In the genomic region with DNA sequence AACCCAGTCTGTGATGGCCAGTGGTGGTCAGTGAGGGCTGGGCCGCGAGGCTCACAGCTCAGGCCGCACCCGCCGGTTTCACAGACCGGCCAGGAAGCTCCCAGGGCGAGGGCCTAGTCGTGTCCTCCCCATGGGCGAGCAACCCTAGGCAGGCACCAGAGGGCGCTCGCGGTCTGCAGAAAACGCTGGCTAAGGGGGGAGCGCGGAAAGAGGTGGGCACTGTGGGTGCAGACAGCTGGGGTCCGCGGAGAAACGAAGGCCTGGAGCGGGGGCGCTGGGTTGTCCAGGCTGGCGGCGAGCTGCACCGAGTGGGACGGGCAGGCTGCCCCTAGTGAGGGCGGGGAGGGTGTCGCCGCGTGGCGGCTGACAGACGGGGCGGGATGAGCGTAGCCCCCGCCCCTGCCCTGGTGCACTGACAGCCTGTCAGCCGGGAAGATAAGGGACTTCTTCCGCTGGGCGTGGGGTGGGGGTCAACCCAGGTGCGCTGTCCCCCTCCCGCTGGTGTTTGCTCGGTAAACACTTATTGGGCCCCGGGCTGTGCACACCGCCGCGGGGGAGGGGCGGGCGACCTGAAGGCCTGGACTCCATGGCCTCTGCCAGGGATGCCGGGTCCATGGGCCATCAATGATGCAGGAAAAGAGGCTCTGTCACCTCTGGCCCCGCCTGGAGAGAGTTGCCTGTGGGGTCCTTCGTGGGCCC, we compare ENCODE assay signal across 8 cellular contexts. TPM values are rescaled to one million over a fixed set of nuclear protein-coding genes. Genes with fewer than 3 reads are reported as not detected.
DNase-seq lines count a peak whose midpoint lies in the region; ATAC-seq, FAIRE-seq and TF ChIP-seq lines count a peak whose summit lies in the region.

No MANE protein-coding gene starts in this region.

- peak overlapping the region; percentile 85 for H3K4me3 Mint-ChIP-seq in activated naive CD4-positive, alpha-beta T cell treated with anti-CD3 and anti-CD28 coated beads, Interleukin-2, amount 50 U/mL, for 24 hours

- H2AFZ ChIP-seq in Loucy (ENCODE audit: low read length) = peak overlapping the region; percentile 85

- no peaks in the 10 kb centered on the region for H3K9me3 Mint-ChIP-seq in activated naive CD4-positive, alpha-beta T cell treated with anti-CD3 and anti-CD28 coated beads, Interleukin-2, amount 50 U/mL, for 24 hours

- H3K4me1 Mint-ChIP-seq in activated naive CD4-positive, alpha-beta T cell treated with anti-CD3 and anti-CD28 coated beads, Interleukin-2, amount 50 U/mL, for 24 hours = peaks cover 4% of the 10 kb centered on the region

- no peaks in the 10 kb centered on the region for H3K27me3 ChIP-seq in Loucy (ENCODE audit: insufficient read depth, low read length, poor library complexity, severe bottlenecking)
- no peaks in the 10 kb centered on the region for H3K27me3 ChIP-seq in pancreas
- H3K27me3 ChIP-seq in thoracic aorta (replicated peaks; ENCODE audit: insufficient read depth) = no peaks in the 10 kb centered on the region

- H3K36me3 ChIP-seq in Loucy (ENCODE audit: insufficient read depth, low read length) (no peaks in the 10 kb centered on the region), pancreas (no peaks in the 10 kb centered on the region), thoracic aorta (no peaks in the 10 kb centered on the region)

- H3K4me3 ChIP-seq in Loucy (ENCODE audit: low read length, poor library complexity, severe bottlenecking) = peak overlapping the region; percentile 69
- H3K4me3 ChIP-seq in pancreas = peak overlapping the region in 2 of 4 donors; percentile 12 to 35
- peak overlapping the region; percentile 65 for H3K4me3 ChIP-seq in thoracic aorta

- POLR2A ChIA-PET in GM10248 (lab: Yijun Ruan, JAX) = no interaction called here

- ATAC-seq in pancreas (peak; percentile 86 to 94 (median 90)), thoracic aorta (ENCODE audit: insufficient number of reproducible peaks, low FRiP score, low read depth) (peak; percentile 55), HG03097 (IDR thresholded peaks at IDR 0.05; ENCODE audit: low FRiP score, unreplicated experiment) (no peak)

- peaks cover 1% of the 10 kb centered on the region for H3K27me3 Mint-ChIP-seq in activated naive CD4-positive, alpha-beta T cell treated with anti-CD3 and anti-CD28 coated beads, Interleukin-2, amount 50 U/mL, for 24 hours

- H4K20me1 ChIP-seq in Loucy (ENCODE audit: insufficient read depth, low read length, poor library complexity, severe bottlenecking) = no peaks in the 10 kb centered on the region

- intact Hi-C loops in head of caudate nucleus (cut with DNase I) (loop anchor here (5.0 kb wide), 1 partner anchor 121 kb away; the partner anchor contains the start of genes GNB1L and RTL10), pancreas (cut with DNase I) (loop anchor here in 2 of 3 donors (2.0 to 5.0 kb wide), 2 partner anchors 176 to 180 kb away; no protein-coding TSS in a partner anchor)

- TF ChIP-seq CTCF in GM10248 (IDR thresholded peaks at IDR 0.05; ENCODE audit: control extremely low read depth, extremely low read depth, low read depth, missing control alignments) (peak; percentile 95), Loucy (conservative IDR thresholded peaks at IDR 0.05; ENCODE audit: low read length) (peak; percentile 92), pancreas (IDR thresholded peaks at IDR 0.05) (peak; percentile 84 to 92 (median 88)), thoracic aorta (IDR thresholded peaks at IDR 0.05) (peak; percentile 96)

- CTCF ChIA-PET in GM10248 (lab: Yijun Ruan, JAX) = interaction anchor here (0.6 to 6.2 kb wide), 62 partner anchors 9 to 667 kb away, joined by 3 to 189 read pairs (median 4); partner anchors contain the start of gene DGCR8

- DNase-seq in GM10248 (ENCODE audit: extremely low spot score) = peak; percentile 91
- peak; percentile 38 for DNase-seq in SKM-1 (lab: John Stamatoyannopoulos, UW; ENCODE audit: unreplicated experiment)
- DNase-seq in head of caudate nucleus = peak; percentile 63 to 95 (median 88)
- DNase-seq in pancreas = peak; percentile 73 to 95 (median 87)
- DNase-seq in thoracic aorta (ENCODE audit: low spot score) = peak; percentile 51

- H3K9me2 ChIP-seq in Loucy (replicated peaks; ENCODE audit: low read depth, low read length) = no peaks in the 10 kb centered on the region

- H3K9me3 ChIP-seq in Loucy (ENCODE audit: insufficient read depth, low read depth, low read length) (no peaks in the 10 kb centered on the region), pancreas (no peaks in the 10 kb centered on the region), thoracic aorta (no peaks in the 10 kb centered on the region)

- H3K4me2 ChIP-seq in Loucy (ENCODE audit: low read depth, low read length, poor library complexity, severe bottlenecking) = peak overlapping the region; percentile 74

- H3K79me2 ChIP-seq in Loucy (ENCODE audit: insufficient read depth, low read length) = no peaks in the 10 kb centered on the region

- no peak overlapping the region for H3K27ac Mint-ChIP-seq in activated naive CD4-positive, alpha-beta T cell treated with anti-CD3 and anti-CD28 coated beads, Interleukin-2, amount 50 U/mL, for 24 hours

- no peaks in the 10 kb centered on the region for H3F3A ChIP-seq in Loucy (ENCODE audit: low read depth)

- H3K36me3 Mint-ChIP-seq in activated naive CD4-positive, alpha-beta T cell treated with anti-CD3 and anti-CD28 coated beads, Interleukin-2, amount 50 U/mL, for 24 hours = no peaks in the 10 kb centered on the region

- H3K4me1 ChIP-seq in Loucy (ENCODE audit: insufficient read depth, low read length, poor library complexity, severe bottlenecking) (no peaks in the 10 kb centered on the region), pancreas (peaks cover 0 to 4% (median 0%) of the 10 kb centered on the region in 3 donors), thoracic aorta (ENCODE audit: control insufficient read depth in 1 of 2, low read depth in 2 of 2) (peaks cover 0 to 8% of the 10 kb centered on the region in 2 donors)

- no peak for FAIRE-seq in pancreas (lab: Jason Lieb, UNC)

- 3% methylated on average over 42 to 48 of the region's 48 CpGs for WGBS in pancreas, 2 donors

- peak overlapping the region; percentile 38 for H3K9ac ChIP-seq in Loucy (ENCODE audit: low read depth, low read length, poor library complexity, severe bottlenecking)

- H3K27ac ChIP-seq in pancreas (no peak overlapping the region), thoracic aorta (no peak overlapping the region)

RNA-seq across cellular contexts. Expression of gene GP1BB, which starts 7.5 kb away (rescaled TPM):
- total RNA-seq in pancreas (1 to 10 TPM in 4 of 6 donors, not detected in 2; 1.2 to 1.6 (median 1.4) TPM), thoracic aorta (10 to 100 TPM; 13.1 to 30.3 TPM)
- polyA plus RNA-seq in pancreas = 10 to 100 TPM; 10.5 to 21.2 TPM

RNA-seq across cellular contexts. Expression of gene SEPTIN5, which starts 16.5 kb away (rescaled TPM):
- 10 to 100 TPM in 1 of 6 donors, 1 to 10 TPM in 5; 4.2 to 12.2 (median 7.5) TPM for total RNA-seq in pancreas
- polyA plus RNA-seq in pancreas = 10 to 100 TPM; 39.3 to 53.4 TPM
- total RNA-seq in thoracic aorta = 100 to 1,000 TPM in 1 of 2 donors, 10 to 100 TPM in 1; 47.7 to 147 TPM

RNA-seq across cellular contexts. Expression of gene TBX1, which starts 29.8 kb away (rescaled TPM):
- total RNA-seq in pancreas (under 1 TPM in 5 of 6 donors, not detected in 1; 0.19 to 0.72 (median 0.28) TPM), thoracic aorta (1 to 10 TPM; 2.7 to 8.0 TPM)
- polyA plus RNA-seq in pancreas = 1 to 10 TPM in 1 of 2 donors, under 1 TPM in 1; 0.40 to 1.3 TPM

Comparison
In these comparisons a context has a peak if more than half of its experiments do, and no peak if none do; other contexts are left out.
1. DNase-seq: peak in every context shown above with its lines; median percentile 91 in GM10248; 88 in head of caudate nucleus; 87 in pancreas; 51 in thoracic aorta; 38 in SKM-1.
2. RNA of gene GP1BB, which starts 7.5 kb away (total RNA-seq): 13.1 to 30.3 TPM in thoracic aorta; 1.2 to 1.6 TPM in pancreas; every median in the first group is over 4 times any median in the second.
3. Peak in every context shown above with its lines, with median percentiles within 50 percentile points of each other: CTCF ChIP-seq.